8 cellular contexts compared by ENCODE assay signal in genomic region chr9:14692918-14693861, GRCh38. TPM values are rescaled to one million over a fixed set of nuclear protein-coding genes. Genes with fewer than 3 reads are reported as not detected.
DNase-seq lines count a peak whose midpoint lies in the region; ATAC-seq and TF ChIP-seq lines count a peak whose summit lies in the region.

A gene with protein sequence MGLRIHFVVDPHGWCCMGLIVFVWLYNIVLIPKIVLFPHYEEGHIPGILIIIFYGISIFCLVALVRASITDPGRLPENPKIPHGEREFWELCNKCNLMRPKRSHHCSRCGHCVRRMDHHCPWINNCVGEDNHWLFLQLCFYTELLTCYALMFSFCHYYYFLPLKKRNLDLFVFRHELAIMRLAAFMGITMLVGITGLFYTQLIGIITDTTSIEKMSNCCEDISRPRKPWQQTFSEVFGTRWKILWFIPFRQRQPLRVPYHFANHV (minus strand): TSS chr9:14693432. CDS start chr9:14674340, 19,092 bp downstream.

- peak within 1 kb of the TSS; percentile 60 for H3K4me3 ChIP-seq in Jurkat, Clone E6-1 (ENCODE audit: low read length)
- H3K4me3 ChIP-seq in SU-DHL-6 (ENCODE audit: insufficient read depth, low read length, poor library complexity, severe bottlenecking) (peak within 1 kb of the TSS; percentile 62), right atrium auricular region (peak within 1 kb of the TSS; percentile 73 to 84), psoas muscle (peak within 1 kb of the TSS; percentile 90), urinary bladder (ENCODE audit: low read depth, low read length) (peak within 1 kb of the TSS; percentile 95)

- no peaks in the 10 kb centered on the region for H3K36me3 ChIP-seq in SU-DHL-6 (ENCODE audit: low read length)
- H3K36me3 ChIP-seq in right atrium auricular region: peaks cover 3% of the 10 kb centered on the region
- H3K36me3 ChIP-seq in psoas muscle (ENCODE audit: insufficient read depth in 1 of 2, low read depth in 1 of 2): peaks cover 0 to 22% of the 10 kb centered on the region in 2 donors
- H3K36me3 ChIP-seq in urinary bladder (ENCODE audit: insufficient read depth): no peaks in the 10 kb centered on the region

- H3K9me2 ChIP-seq in SU-DHL-6 (replicated peaks; ENCODE audit: insufficient read depth, low read length): no peaks in the 10 kb centered on the region

- DNase-seq in ELR (ENCODE audit: low read depth): peak; percentile 66
- peak; percentile 18 for DNase-seq in Jurkat, Clone E6-1 (ENCODE audit: low read depth, low spot score)
- peak; percentile 46 for DNase-seq in amniotic epithelial cell (ENCODE audit: low read depth)
- DNase-seq in right atrium auricular region (ENCODE audit: low spot score): peak; percentile 66
- DNase-seq in psoas muscle: peak; percentile 77 to 88

- peak within 1 kb of the TSS; percentile 66 for H3K9ac ChIP-seq in SU-DHL-6 (ENCODE audit: low read length)

- H3F3A ChIP-seq in SU-DHL-6 (ENCODE audit: insufficient read depth): no peaks in the 10 kb centered on the region

- H3K27me3 ChIP-seq in SU-DHL-6 (ENCODE audit: low read length) (no peaks in the 10 kb centered on the region), right atrium auricular region (no peaks in the 10 kb centered on the region), psoas muscle (ENCODE audit: insufficient read depth in 3 of 3, low read length in 2 of 3) (no peaks in the 10 kb centered on the region)

- WGBS in psoas muscle, 3 donors: 1 to 3% (median 2%) methylated on average over 34 to 79 of the region's 79 CpGs
- 2% methylated on average over 78 of the region's 79 CpGs for WGBS in urinary bladder

- no peaks in the 10 kb centered on the region for H4K20me1 ChIP-seq in SU-DHL-6 (ENCODE audit: low read depth, low read length)

- no peaks in the 10 kb centered on the region for H3K9me3 ChIP-seq in SU-DHL-6 (ENCODE audit: insufficient read depth, low read length)
- no peaks in the 10 kb centered on the region for H3K9me3 ChIP-seq in right atrium auricular region
- H3K9me3 ChIP-seq in psoas muscle: no peaks in the 10 kb centered on the region

- peak within 1 kb of the TSS; percentile 89 for H2AFZ ChIP-seq in SU-DHL-6 (ENCODE audit: low read depth, low read length, severe bottlenecking)

- H3K4me2 ChIP-seq in SU-DHL-6 (ENCODE audit: low read depth, low read length, poor library complexity, severe bottlenecking): peak within 1 kb of the TSS; percentile 89

- H3K27ac ChIP-seq in SU-DHL-6 (ENCODE audit: low read depth, low read length): no peak within 1 kb of the TSS
- peak within 1 kb of the TSS; percentile 61 to 69 for H3K27ac ChIP-seq in right atrium auricular region
- H3K27ac ChIP-seq in psoas muscle: peak within 1 kb of the TSS; percentile 77
- H3K27ac ChIP-seq in urinary bladder (ENCODE audit: low read depth): no peak within 1 kb of the TSS

- ATAC-seq in GM21619 (IDR thresholded peaks at IDR 0.05; ENCODE audit: unreplicated experiment) (peak; percentile 76), psoas muscle (peak; percentile 92 to 98 (median 96))

- no peaks in the 10 kb centered on the region for H3K4me1 ChIP-seq in right atrium auricular region
- peaks cover 9% of the 10 kb centered on the region for H3K4me1 ChIP-seq in psoas muscle
- no peaks in the 10 kb centered on the region for H3K4me1 ChIP-seq in urinary bladder (ENCODE audit: insufficient read depth)

- TF ChIP-seq CTCF in SU-DHL-6 (IDR thresholded peaks at IDR 0.05; ENCODE audit: insufficient read depth, low read length, poor library complexity, severe bottlenecking): no peak
- TF ChIP-seq CTCF in right atrium auricular region (IDR thresholded peaks at IDR 0.05): no peak
- no peak for TF ChIP-seq CTCF in psoas muscle (IDR thresholded peaks at IDR 0.05)

- no peaks in the 10 kb centered on the region for H3K79me2 ChIP-seq in SU-DHL-6 (ENCODE audit: insufficient read depth, low read length)

- intact Hi-C loops in psoas muscle (cut with DNase I): loop anchor here in 1 of 2 donors (2.0 kb wide), 1 partner anchor 76 kb away; no protein-coding TSS in a partner anchor

RNA-seq across cellular contexts. Expression of the gene that starts here (rescaled TPM):
- polyA plus RNA-seq in Jurkat, Clone E6-1 (2012; ENCODE audit: insufficient read depth, insufficient read length): 3.8 TPM
- total RNA-seq in right atrium auricular region (10 to 100 TPM in 1 of 2 donors, 1 to 10 TPM in 1; 8.0 to 12.1 TPM), psoas muscle (1 to 10 TPM; 4.7 to 9.9 (median 6.7) TPM), urinary bladder (71.0 TPM)
- polyA plus RNA-seq in psoas muscle (1 to 10 TPM; 2.2 to 7.3 (median 3.0) TPM), urinary bladder (3.2 TPM)

Comparison
In these comparisons a context has a peak if more than half of its experiments do, and no peak if none do; other contexts are left out.
1. DNase-seq: peak in every context shown above with its lines; median percentile 82 in psoas muscle; 66 in ELR; 66 in right atrium auricular region; 46 in amniotic epithelial cell; 18 in Jurkat, Clone E6-1.
2. H3K27ac ChIP-seq: peak in right atrium auricular region (2 of 2) and psoas muscle (single experiment); none in SU-DHL-6 (single experiment) and urinary bladder (single experiment).
3. Peak in every context shown above with its lines, with median percentiles within 50 percentile points of each other: H3K4me3 ChIP-seq.